Comparison of ENCODE assay signal across 32 cellular contexts in genomic region chr15:77749998-77750540, GRCh38.
"Had no signal": no experiment of that assay in that cellular context is flagged by ENCODE, and none has a peak within 500 bp of the region (broad histone marks: within the 10 kb centered on the region; RNA-seq: fewer than 3 reads in every experiment).

No MANE protein-coding gene starts in this region.

- ATAC-seq: activated CD4-positive, CD25-positive, alpha-beta regulatory T cell treated with anti-CD3 and anti-CD28 coated beads, Interleukin-2, amount 50 U/mL, for 24 hours; activated CD8-positive, alpha-beta T cell treated with anti-CD3 and anti-CD28 coated beads for 36 hours; activated naive CD8-positive, alpha-beta T cell treated with anti-CD3 and anti-CD28 coated beads, Interleukin-2, amount 50 U/mL, for 24 hours; activated T-cell treated with anti-CD3 and anti-CD28 coated beads, Interleukin-2, amount 50 U/mL, for 4 hours; body of pancreas; effector memory CD8-positive, alpha-beta T cell; foreskin keratinocyte; gastrocnemius medialis; heart left ventricle; T-helper 17 cell had no signal

- H3K36me3 Mint-ChIP-seq: activated naive CD4-positive, alpha-beta T cell treated with anti-CD3 and anti-CD28 coated beads, Interleukin-2, amount 50 U/mL, for 24 hours; activated naive CD8-positive, alpha-beta T cell treated with anti-CD3 and anti-CD28 coated beads for 36 hours had no signal

- H3K9me3 Mint-ChIP-seq: activated B cell treated with CpG ODN at 0.5 μM for 24 hours; activated CD8-positive, alpha-beta T cell treated with anti-CD3 and anti-CD28 coated beads for 36 hours; activated naive CD4-positive, alpha-beta T cell treated with anti-CD3 and anti-CD28 coated beads for 36 hours; activated naive CD4-positive, alpha-beta T cell treated with anti-CD3 and anti-CD28 coated beads, Interleukin-2, amount 50 U/mL, for 24 hours; activated naive CD8-positive, alpha-beta T cell treated with anti-CD3 and anti-CD28 coated beads for 36 hours; activated naive CD8-positive, alpha-beta T cell treated with anti-CD3 and anti-CD28 coated beads, Interleukin-2, amount 50 U/mL, for 24 hours; activated T-cell treated with anti-CD3 and anti-CD28 coated beads, Interleukin-2, amount 50 U/mL, for 4 hours; activated T-helper 1 cell treated with anti-CD3 and anti-CD28 coated beads, Interleukin-12 subunit alpha, Interleukin-12 subunit beta, Interleukin-2, Interleukin-4 antibody, amounts not matched to agents 30 ng/mL and 10 ng/mL and 1 ng/mL, durations not matched to agents 14 hours and 24 hours and 36 hours; activated T-helper 2 cell treated with anti-CD3 and anti-CD28 coated beads, Interferon-gamma antibody, Interleukin-2, Interleukin-4, amounts not matched to agents 10 μg/mL and 5 μg/mL and 100 μg/mL, durations not matched to agents 14 hours and 24 hours and 36 hours; effector memory CD8-positive, alpha-beta T cell; T-helper 2 cell treated with Interferon-gamma antibody and Interleukin-4, amounts not matched to agents 5 μg/mL and 100 μg/mL, for 36 hours had no signal

- H3K9me3 ChIP-seq: adrenal gland, body of pancreas, esophagus muscularis mucosa, gastrocnemius medialis, heart left ventricle had no signal

- H3K27ac ChIP-seq: adrenal gland, body of pancreas, esophagus muscularis mucosa, foreskin keratinocyte, gastrocnemius medialis, heart left ventricle, WERI-Rb-1 had no signal

- H3K4me3 Mint-ChIP-seq: activated B cell treated with CpG ODN at 0.5 μM for 24 hours; activated CD8-positive, alpha-beta T cell treated with anti-CD3 and anti-CD28 coated beads for 36 hours; activated naive CD4-positive, alpha-beta T cell treated with anti-CD3 and anti-CD28 coated beads for 36 hours; activated naive CD4-positive, alpha-beta T cell treated with anti-CD3 and anti-CD28 coated beads, Interleukin-2, amount 50 U/mL, for 24 hours; activated naive CD8-positive, alpha-beta T cell treated with anti-CD3 and anti-CD28 coated beads for 36 hours; activated naive CD8-positive, alpha-beta T cell treated with anti-CD3 and anti-CD28 coated beads, Interleukin-2, amount 50 U/mL, for 24 hours; activated T-cell treated with anti-CD3 and anti-CD28 coated beads, Interleukin-2, amount 50 U/mL, for 4 hours; activated T-helper 1 cell treated with anti-CD3 and anti-CD28 coated beads, Interleukin-12 subunit alpha, Interleukin-12 subunit beta, Interleukin-2, Interleukin-4 antibody, amounts not matched to agents 30 ng/mL and 10 ng/mL and 1 ng/mL, durations not matched to agents 14 hours and 24 hours and 36 hours; effector memory CD8-positive, alpha-beta T cell; T-helper 17 cell; T-helper 2 cell treated with Interferon-gamma antibody and Interleukin-4, amounts not matched to agents 5 μg/mL and 100 μg/mL, for 36 hours had no signal

- H3K27ac Mint-ChIP-seq: activated B cell treated with CpG ODN at 0.5 μM for 24 hours; activated CD8-positive, alpha-beta T cell treated with anti-CD3 and anti-CD28 coated beads for 36 hours; activated naive CD4-positive, alpha-beta T cell treated with anti-CD3 and anti-CD28 coated beads for 36 hours; activated naive CD4-positive, alpha-beta T cell treated with anti-CD3 and anti-CD28 coated beads, Interleukin-2, amount 50 U/mL, for 24 hours; activated naive CD8-positive, alpha-beta T cell treated with anti-CD3 and anti-CD28 coated beads for 36 hours; activated naive CD8-positive, alpha-beta T cell treated with anti-CD3 and anti-CD28 coated beads, Interleukin-2, amount 50 U/mL, for 24 hours; activated T-helper 1 cell treated with anti-CD3 and anti-CD28 coated beads, Interleukin-12 subunit alpha, Interleukin-12 subunit beta, Interleukin-2, Interleukin-4 antibody, amounts not matched to agents 30 ng/mL and 10 ng/mL and 1 ng/mL, durations not matched to agents 14 hours and 24 hours and 36 hours; activated T-helper 2 cell treated with anti-CD3 and anti-CD28 coated beads, Interferon-gamma antibody, Interleukin-2, Interleukin-4, amounts not matched to agents 10 μg/mL and 5 μg/mL and 100 μg/mL, durations not matched to agents 14 hours and 24 hours and 36 hours; effector memory CD8-positive, alpha-beta T cell; T-helper 17 cell; T-helper 2 cell treated with Interferon-gamma antibody and Interleukin-4, amounts not matched to agents 5 μg/mL and 100 μg/mL, for 36 hours had no signal

- H3K4me1 Mint-ChIP-seq: activated B cell treated with CpG ODN at 0.5 μM for 24 hours; activated naive CD8-positive, alpha-beta T cell treated with anti-CD3 and anti-CD28 coated beads for 36 hours had no signal

- H3K4me1 ChIP-seq: adrenal gland, body of pancreas, foreskin keratinocyte, gastrocnemius medialis, heart left ventricle had no signal

- H3K27me3 ChIP-seq: adrenal gland, body of pancreas, foreskin keratinocyte, gastrocnemius medialis had no signal

- H3K36me3 ChIP-seq: adrenal gland, esophagus muscularis mucosa, gastrocnemius medialis, heart left ventricle, WERI-Rb-1 had no signal

- DNase-seq: activated B cell treated with CpG ODN at 0.5 μM for 24 hours; activated CD4-positive, alpha-beta T cell treated with anti-CD3 and anti-CD28 coated beads for 48 hours; activated CD4-positive, alpha-beta T cell treated with anti-CD3 and anti-CD28 coated beads, Interleukin-2, amount 50 U/mL, for 1 hour; activated CD4-positive, alpha-beta T cell treated with anti-CD3 and anti-CD28 coated beads, Interleukin-2, amount 50 U/mL, for 48 hours; activated CD8-positive, alpha-beta memory T cell treated with anti-CD3 and anti-CD28 coated beads for 24 hours; activated CD8-positive, alpha-beta T cell treated with anti-CD3 and anti-CD28 coated beads for 36 hours; activated effector memory CD4-positive, alpha-beta T cell treated with anti-CD3 and anti-CD28 coated beads, Interleukin-2, amount 50 U/mL, for 16 hours; activated naive CD4-positive, alpha-beta T cell treated with anti-CD3 and anti-CD28 coated beads for 36 hours; activated naive CD8-positive, alpha-beta T cell treated with anti-CD3 and anti-CD28 coated beads for 36 hours; activated naive CD8-positive, alpha-beta T cell treated with anti-CD3 and anti-CD28 coated beads, Interleukin-2, amount 50 U/mL, for 24 hours; activated T-cell treated with anti-CD3 and anti-CD28 coated beads, Interleukin-2, amount 50 U/mL, for 4 hours; adrenal gland; aorta; body of pancreas; cortex of kidney; dermis blood vessel endothelial cell; effector CD4-positive, alpha-beta T cell; effector memory CD8-positive, alpha-beta T cell; erythroblast; foreskin keratinocyte; gastrocnemius medialis; glutamatergic neuron; heart left ventricle; T-helper 17 cell; T1000; WERI-Rb-1 had no signal

- H3K4me3 ChIP-seq: adrenal gland, body of pancreas, esophagus muscularis mucosa, gastrocnemius medialis, heart left ventricle had no signal

- H3K27me3 Mint-ChIP-seq: activated naive CD4-positive, alpha-beta T cell treated with anti-CD3 and anti-CD28 coated beads, Interleukin-2, amount 50 U/mL, for 24 hours; activated naive CD8-positive, alpha-beta T cell treated with anti-CD3 and anti-CD28 coated beads for 36 hours had no signal
